In the genomic region with DNA sequence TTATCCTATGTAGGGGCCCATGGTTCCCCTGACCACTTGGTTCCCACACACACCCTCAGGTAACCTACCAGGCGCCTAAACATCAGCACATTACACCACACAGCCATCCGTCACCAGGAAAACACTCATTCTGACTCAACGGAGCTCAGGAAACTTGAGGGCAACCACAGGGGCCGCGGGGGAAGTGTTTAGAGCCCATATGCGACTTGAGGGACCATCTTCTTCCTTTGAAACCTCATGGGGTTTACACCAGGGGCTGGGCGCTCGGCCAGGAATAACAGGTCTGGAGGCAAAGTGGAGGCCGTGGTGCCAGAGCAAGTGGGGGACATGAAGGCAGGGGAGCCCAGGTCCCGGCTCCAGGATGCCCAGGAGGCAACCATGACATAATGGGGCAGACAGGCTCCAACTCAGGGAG, we compare ENCODE assay signal across 8 cellular contexts. TPM values are rescaled to one million over a fixed set of nuclear protein-coding genes. Genes with fewer than 3 reads are reported as not detected.
A peak's percentile ranks its signal among the peaks of the same experiment; 100 is the strongest.
DNase-seq lines count a peak whose midpoint lies in the region; ATAC-seq, FAIRE-seq and TF ChIP-seq lines count a peak whose summit lies in the region.

No MANE protein-coding gene starts in this region.

- no peak overlapping the region for H3K27ac ChIP-seq in kidney (ENCODE audit: low read depth in 2 of 2, low read length in 2 of 2)

- in situ Hi-C loops in KBM-7 (cut with MboI; ENCODE audit: low pct_unique_long_range_greater_than_20kb, low sequenced_read_pairs): no loop called here

- intact Hi-C loops in kidney (cut with DNase I): loop anchor here (5.0 kb wide), 1 partner anchor 111 kb away; no protein-coding TSS in a partner anchor

- no peaks in the 10 kb centered on the region for H3K9me3 ChIP-seq in skeletal muscle satellite cell (replicated peaks; ENCODE audit: low read length)
- H3K9me3 ChIP-seq in kidney (ENCODE audit: control insufficient read depth in 1 of 2, low read length in 2 of 2): no peaks in the 10 kb centered on the region

- ATAC-seq in HG03469 (IDR thresholded peaks at IDR 0.05; ENCODE audit: unreplicated experiment) (no peak), GM19463 (IDR thresholded peaks at IDR 0.05; ENCODE audit: unreplicated experiment) (no peak)

- H3K4me3 ChIP-seq in skeletal muscle satellite cell (ENCODE audit: low read length) (peak overlapping the region; percentile 96), kidney (ENCODE audit: low read length in 2 of 2) (no peak overlapping the region)

- no peak for FAIRE-seq in kidney (lab: Jason Lieb, UNC)

- H3K27me3 ChIP-seq in skeletal muscle satellite cell (ENCODE audit: control insufficient read depth, insufficient read depth, low read length): no peaks in the 10 kb centered on the region

- H3K36me3 ChIP-seq in skeletal muscle satellite cell (ENCODE audit: insufficient read depth, low read length): peaks cover 23% of the 10 kb centered on the region
- H3K36me3 ChIP-seq in kidney (ENCODE audit: control insufficient read depth in 1 of 2, insufficient read depth in 2 of 2, low read length in 2 of 2): no peaks in the 10 kb centered on the region

- peak overlapping the region; percentile 88 for H3K9ac ChIP-seq in skeletal muscle satellite cell (ENCODE audit: low read depth, low read length)
- no peak overlapping the region for H3K9ac ChIP-seq in kidney (ENCODE audit: low read length in 2 of 2)

- H3K4me2 ChIP-seq in skeletal muscle satellite cell (ENCODE audit: low read length): peak overlapping the region; percentile 93

- TF ChIP-seq CTCF in kidney (IDR thresholded peaks at IDR 0.05; ENCODE audit: borderline replicate concordance, extremely low read depth, insufficient read depth): no peak

- peak; percentile 70 for DNase-seq in AG20443 (ENCODE audit: low spot score)
- peak; percentile 91 for DNase-seq in KBM-7
- peak; percentile 87 for DNase-seq in activated CD4-positive, alpha-beta T cell treated with anti-CD3 and anti-CD28 coated beads for 48 hours
- peak; percentile 45 to 97 for DNase-seq in dermis microvascular lymphatic vessel endothelial cell (ENCODE audit: low read depth in 2 of 2)
- no peak for DNase-seq in kidney

- H3K4me1 ChIP-seq in skeletal muscle satellite cell (ENCODE audit: control insufficient read depth, insufficient read depth, low read length): peaks cover 46% of the 10 kb centered on the region
- H3K4me1 ChIP-seq in kidney (ENCODE audit: control insufficient read depth in 1 of 2, insufficient read depth in 1 of 2, low read depth in 1 of 2, low read length in 2 of 2): peaks cover 0 to 8% of the 10 kb centered on the region in 2 donors

RNA-seq across cellular contexts. Expression of gene STX1A, which starts 1.5 kb away (rescaled TPM):
- 7.0 and 7.2 TPM in 2 replicates for total RNA-seq in dermis microvascular lymphatic vessel endothelial cell
- 60.1 and 67.1 TPM in 2 replicates for total RNA-seq in skeletal muscle satellite cell (2012; rRNA removed)
- total RNA-seq in kidney: 7.4 TPM
- polyA plus RNA-seq in kidney (ENCODE audit: insufficient read depth, low read depth, low replicate concordance): 2.2 TPM

RNA-seq across cellular contexts. Expression of gene ABHD11, which starts 20.6 kb away (rescaled TPM):
- 7.1 and 7.7 TPM in 2 replicates for total RNA-seq in dermis microvascular lymphatic vessel endothelial cell
- 21.5 and 28.2 TPM in 2 replicates for total RNA-seq in skeletal muscle satellite cell (2012; rRNA removed)
- 95.7 TPM for total RNA-seq in kidney
- polyA plus RNA-seq in kidney (ENCODE audit: insufficient read depth, low read depth, low replicate concordance): 55.3 TPM

RNA-seq across cellular contexts. Expression of gene BUD23, which starts 34.6 kb away (rescaled TPM):
- 33.1 and 38.0 TPM in 2 replicates for total RNA-seq in dermis microvascular lymphatic vessel endothelial cell
- 51.0 and 53.7 TPM in 2 replicates for total RNA-seq in skeletal muscle satellite cell (2012; rRNA removed)
- total RNA-seq in kidney: 61.0 TPM
- polyA plus RNA-seq in kidney (ENCODE audit: insufficient read depth, low read depth, low replicate concordance): 92.7 TPM

RNA-seq across cellular contexts. Expression of gene DNAJC30, which starts 34.7 kb away (rescaled TPM):
- total RNA-seq in dermis microvascular lymphatic vessel endothelial cell (1.0 and 2.0 TPM in 2 replicates), kidney (15.0 TPM)
- 2.6 and 3.3 TPM in 2 replicates for total RNA-seq in skeletal muscle satellite cell (2012; rRNA removed)
- polyA plus RNA-seq in kidney (ENCODE audit: insufficient read depth, low read depth, low replicate concordance): 28.6 TPM

RNA-seq across cellular contexts. Expression of gene VPS37D, which starts 50.4 kb away (rescaled TPM):
- 2.7 and 3.8 TPM in 2 replicates for total RNA-seq in dermis microvascular lymphatic vessel endothelial cell
- total RNA-seq in skeletal muscle satellite cell (2012; rRNA removed): 3.0 and 4.8 TPM in 2 replicates
- total RNA-seq in kidney: 13.2 TPM
- 19.3 TPM for polyA plus RNA-seq in kidney (ENCODE audit: insufficient read depth, low read depth, low replicate concordance)

Comparison
In these comparisons a context has a peak if more than half of its experiments do, and no peak if none do; other contexts are left out.
1. RNA of gene ABHD11, which starts 20.6 kb away (total RNA-seq): 95.7 TPM in kidney (single experiment); 7.1 to 7.7 TPM in dermis microvascular lymphatic vessel endothelial cell; every median in the first group is over 10 times any median in the second.